ENCODE assay signal across 10 cellular contexts in the genomic region with DNA sequence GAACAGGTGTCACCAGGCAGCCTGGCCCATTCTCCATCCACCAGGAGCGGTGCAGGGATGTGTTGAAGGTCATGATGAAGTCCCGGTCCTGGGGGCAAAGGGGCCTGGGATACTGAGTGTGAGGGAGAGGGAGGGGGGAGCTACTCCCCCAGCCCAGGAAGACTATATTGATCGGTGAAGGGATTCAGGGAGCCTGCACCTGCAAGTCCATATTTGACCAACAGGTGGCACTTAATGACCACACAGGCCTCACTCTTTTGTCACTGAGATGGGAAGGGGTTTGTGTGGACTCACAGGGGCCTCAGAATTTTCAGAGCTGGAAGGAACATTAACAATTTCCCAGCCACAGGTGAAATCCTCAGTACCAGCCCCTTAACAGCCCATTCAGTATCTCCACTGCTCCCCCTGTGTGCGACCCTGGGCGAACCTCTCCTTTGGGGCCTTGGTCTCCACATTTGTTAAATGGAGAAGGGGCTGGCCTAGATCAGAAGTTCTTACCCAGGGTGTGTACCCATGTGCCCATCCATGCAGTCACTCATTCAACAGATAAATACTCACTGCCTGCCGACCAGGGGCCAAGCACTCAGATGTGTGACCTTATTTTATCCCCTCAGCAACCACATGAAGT. TPM values are rescaled to one million over a fixed set of nuclear protein-coding genes. Genes with fewer than 3 reads are reported as not detected.
DNase-seq lines count a peak whose midpoint lies in the region; ATAC-seq, FAIRE-seq and TF ChIP-seq lines count a peak whose summit lies in the region.
"Had no signal": no experiment of that assay in that cellular context is flagged by ENCODE, and none has a peak within 500 bp of the region (broad histone marks: within the 10 kb centered on the region; RNA-seq: fewer than 3 reads in every experiment).

No MANE protein-coding gene starts in this region.

- H3K9ac ChIP-seq in NT2/D1 (ENCODE audit: insufficient read length, low read depth), result no peak overlapping the region

- no peak overlapping the region for H3K4me3 Mint-ChIP-seq in HFFc6

- H3K9me3 ChIP-seq in NT2/D1 (ENCODE audit: insufficient read depth, low read length), result no peaks in the 10 kb centered on the region

- no peaks in the 10 kb centered on the region for H3K36me3 Mint-ChIP-seq in HFFc6 (ENCODE audit: low read depth)

- peaks cover 18% of the 10 kb centered on the region for H3K36me3 ChIP-seq in NT2/D1 (ENCODE audit: insufficient read depth, insufficient read length, low read length)

- no peaks in the 10 kb centered on the region for H3K9me3 Mint-ChIP-seq in HFFc6

- peaks cover 6% of the 10 kb centered on the region; the same call in 1 of the 2 replicates for H3K4me1 Mint-ChIP-seq in HFFc6 (ENCODE audit: low read depth)

- peak; percentile 82 for TF ChIP-seq CTCF in D721Med (IDR thresholded peaks at IDR 0.05; ENCODE audit: insufficient read depth, missing control alignments)
- peak; percentile 92 for TF ChIP-seq CTCF in HFFc6 (IDR thresholded peaks at IDR 0.05)

- DNase-seq in D721Med (ENCODE audit: insufficient read length, low spot score) (peak; percentile 48), HFFc6 (no peak), NT2/D1 (ENCODE audit: low read depth, low spot score) (peak; percentile 69), astrocyte of the hippocampus (ENCODE audit: low read depth, low spot score) (peak; percentile 63), left lobe of liver (ENCODE audit: low spot score) (no peak), superior temporal gyrus (ENCODE audit: extremely low spot score) (peak; percentile 79), cortex of kidney (lab: John Stamatoyannopoulos, UW) (no peak), GOT3 (lab: John Stamatoyannopoulos, UW) (no peak)

- no peak overlapping the region for H3K27ac Mint-ChIP-seq in HFFc6

- FAIRE-seq in D721Med (lab: Jason Lieb, UNC), result peak; percentile 35

- no peaks in the 10 kb centered on the region for H3K27me3 ChIP-seq in NT2/D1 (ENCODE audit: insufficient read depth, insufficient read length)

- no peak overlapping the region for H3K4me3 ChIP-seq in NT2/D1 (ENCODE audit: insufficient read length, low read depth)

- H3K4me1 ChIP-seq in NT2/D1 (ENCODE audit: insufficient read depth, insufficient read length), result no peaks in the 10 kb centered on the region

- peaks cover 42% of the 10 kb centered on the region for H3K27me3 Mint-ChIP-seq in HFFc6 (ENCODE audit: insufficient read depth)

- ATAC-seq in left lobe of liver, result peak; percentile 57

RNA-seq across cellular contexts. Expression of a gene that starts 55.6 kb away (rescaled TPM):
- not detected for total RNA-seq in HFFc6 (2021; fragmentation: NEBNext Ultra II Directional; extraction: Animal tissue kit (Norgen Biotek cat#: 25700))
- not detected for total RNA-seq in left lobe of liver
- total RNA-seq: pulmonary artery endothelial cell; T-helper 1 cell treated with Interleukin-12 subunit alpha and Interleukin-12 subunit beta and Interleukin-4 antibody, amounts not matched to agents 30 ng/mL and 1 ng/mL, for 36 hours had no signal

Comparison
In these comparisons a context has a peak if more than half of its experiments do, and no peak if none do; other contexts are left out.
1. DNase-seq: peak in D721Med (single experiment), NT2/D1 (single experiment), astrocyte of the hippocampus (single experiment) and superior temporal gyrus (single experiment); none in HFFc6 (single experiment), left lobe of liver (single experiment), cortex of kidney (single experiment) and GOT3 (single experiment).